In the genomic region with DNA sequence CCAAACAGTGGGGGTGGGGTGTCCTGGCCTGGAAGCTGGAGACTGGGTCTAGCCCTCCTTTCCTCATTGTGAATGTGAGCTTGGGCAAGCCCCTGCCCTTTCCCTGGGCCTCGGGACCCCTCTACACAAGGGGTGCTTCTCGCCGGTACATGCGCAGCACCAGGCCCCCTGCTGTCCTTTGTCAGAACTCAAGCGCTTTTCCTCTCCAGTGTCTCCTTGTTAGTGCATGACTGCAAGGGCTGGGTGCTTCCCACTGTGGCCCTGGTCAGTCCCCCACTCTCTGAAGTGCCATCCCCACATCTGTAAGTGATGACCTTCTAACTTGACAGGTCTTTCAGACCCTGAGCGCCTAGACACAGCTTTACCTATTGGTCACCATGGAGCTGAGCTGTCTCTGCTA, we compare ENCODE assay signal across 26 cellular contexts. TPM values are rescaled to one million over a fixed set of nuclear protein-coding genes. Genes with fewer than 3 reads are reported as not detected.
DNase-seq lines count a peak whose midpoint lies in the region; ATAC-seq, FAIRE-seq and TF ChIP-seq lines count a peak whose summit lies in the region.
"Had no signal": no experiment of that assay in that cellular context is flagged by ENCODE, and none has a peak within 500 bp of the region (broad histone marks: within the 10 kb centered on the region; RNA-seq: fewer than 3 reads in every experiment).

No MANE protein-coding gene starts in this region.

- DNase-seq in stimulated activated naive CD8-positive, alpha-beta T cell treated with anti-CD3 and anti-CD28 coated beads, Interleukin-15, Interleukin-2, amounts not matched to agents 100 U/mL and 50 U/mL, for 24 hours: no peak
- DNase-seq in natural killer cell (no peak), upper lobe of right lung (peak; percentile 41), HepG2 (ENCODE audit: low spot score) (no peak), AG08395 (ENCODE audit: low spot score) (no peak), GM12891 (ENCODE audit: insufficient read length, low spot score) (no peak)
- DNase-seq: activated effector memory CD4-positive, alpha-beta T cell treated with Interleukin-2 at 50 U/mL for 16 hours; CD8-positive, alpha-beta memory T cell; central memory CD4-positive, alpha-beta T cell; effector CD4-positive, alpha-beta T cell; foreskin melanocyte; H9; left ventricle myocardium superior; NCI-H1436; NCI-H524 treated with DMSO at 0.1 percent for 48 hours; SK-N-SH; stimulated activated CD4-positive, alpha-beta T cell treated with anti-CD3 and anti-CD28 coated beads, Interleukin-2, amount 100 ng/mL, for 24 hours; stimulated activated naive CD4-positive, alpha-beta T cell; T-helper 9 cell; tibial artery had no signal

- WGBS in HepG2 (ENCODE audit: low lambda C conversion rate): 92% methylated on average over 6 of the region's 6 CpGs

- TF ChIP-seq POLR2A in HepG2 (IDR thresholded peaks at IDR 0.05; ENCODE audit: insufficient read depth in 1 of 2, low read depth in 2 of 2, low read length in 2 of 2): no peak
- TF ChIP-seq POLR2A in GM12891 (IDR thresholded peaks at IDR 0.05; ENCODE audit: low read depth, low read length): no peak

- no peaks in the 10 kb centered on the region for H3K27me3 Mint-ChIP-seq in stimulated activated naive CD8-positive, alpha-beta T cell treated with anti-CD3 and anti-CD28 coated beads, Interleukin-15, Interleukin-2, amounts not matched to agents 100 ng/mL and 50 ng/mL, for 24 hours
- H3K27me3 Mint-ChIP-seq in brain: no peaks in the 10 kb centered on the region
- H3K27me3 Mint-ChIP-seq in natural killer cell (ENCODE audit: low read depth in 2 of 2): no peaks in the 10 kb centered on the region
- H3K27me3 Mint-ChIP-seq: CD8-positive, alpha-beta memory T cell; IgD-negative memory B cell had no signal

- CTCF ChIA-PET in HepG2 (lab: Yijun Ruan, JAX; ENCODE audit: low intra/inter-chr PET ratio, low total read pairs): no interaction called here

- peaks cover 16% of the 10 kb centered on the region for H3K36me3 Mint-ChIP-seq in stimulated activated naive CD8-positive, alpha-beta T cell treated with anti-CD3 and anti-CD28 coated beads, Interleukin-15, Interleukin-2, amounts not matched to agents 100 ng/mL and 50 ng/mL, for 24 hours (ENCODE audit: low read depth)
- no peaks in the 10 kb centered on the region for H3K36me3 Mint-ChIP-seq in brain
- peaks cover 14% of the 10 kb centered on the region for H3K36me3 Mint-ChIP-seq in natural killer cell

- H3K27me3 ChIP-seq in upper lobe of right lung: no peaks in the 10 kb centered on the region
- H3K27me3 ChIP-seq in HepG2 (ENCODE audit: control insufficient read depth in 1 of 2, insufficient read depth in 2 of 2, low read length in 2 of 2): no peaks in the 10 kb centered on the region
- H3K27me3 ChIP-seq: tibial artery had no signal

- H3K9me3 ChIP-seq in upper lobe of right lung: no peaks in the 10 kb centered on the region
- no peaks in the 10 kb centered on the region for H3K9me3 ChIP-seq in HepG2 (ENCODE audit: low read length)
- H3K9me3 ChIP-seq: SK-N-SH, tibial artery had no signal

- intact Hi-C loops in natural killer cell (cut with micrococcal nuclease): no loop called here
- intact Hi-C loops in upper lobe of right lung (cut with DNase I): no loop called here
- intact Hi-C loops in HepG2 (cut with micrococcal nuclease; ENCODE audit: unreplicated experiment): no loop called here

- in situ Hi-C loops in HepG2 (cut with HindIII; ENCODE audit: extremely low pct_ligation_motif_present, low pct_unique_long_range_greater_than_20kb): no loop called here

- no peaks in the 10 kb centered on the region for H4K20me1 ChIP-seq in HepG2 (ENCODE audit: insufficient read depth, low read length)

- H3K4me2 ChIP-seq in HepG2 (ENCODE audit: low read depth, low read length): no peak overlapping the region
- H3K4me2 ChIP-seq: SK-N-SH had no signal

- H3K4me3 ChIP-seq in upper lobe of right lung: no peak overlapping the region
- no peak overlapping the region for H3K4me3 ChIP-seq in HepG2 (replicated peaks in 1 of 3; ENCODE audit: insufficient read depth in 1 of 3, low read depth in 2 of 3, low read length in 3 of 3)
- H3K4me3 ChIP-seq: skin epidermis, tibial artery had no signal

- FAIRE-seq in HepG2 (lab: Jason Lieb, UNC) (no peak), GM12891 (lab: Jason Lieb, UNC) (no peak)

- no peaks in the 10 kb centered on the region for H3K9me3 Mint-ChIP-seq in stimulated activated naive CD8-positive, alpha-beta T cell treated with anti-CD3 and anti-CD28 coated beads, Interleukin-15, Interleukin-2, amounts not matched to agents 100 ng/mL and 50 ng/mL, for 24 hours
- H3K9me3 Mint-ChIP-seq in brain (no peaks in the 10 kb centered on the region), natural killer cell (no peaks in the 10 kb centered on the region)
- H3K9me3 Mint-ChIP-seq: CD8-positive, alpha-beta memory T cell; H9; IgD-negative memory B cell had no signal

- H3K36me3 ChIP-seq in upper lobe of right lung (peaks cover 5% of the 10 kb centered on the region), HepG2 (replicated peaks in 1 of 2; ENCODE audit: control insufficient read depth in 1 of 2, insufficient read depth in 2 of 2, low read length in 2 of 2) (no peaks in the 10 kb centered on the region; a peak in 1 of 5 replicates)
- H3K36me3 ChIP-seq: tibial artery had no signal

- POLR2A ChIA-PET in HepG2 (lab: Yijun Ruan, JAX): no interaction called here

- H3K4me3 Mint-ChIP-seq in stimulated activated naive CD8-positive, alpha-beta T cell treated with anti-CD3 and anti-CD28 coated beads, Interleukin-15, Interleukin-2, amounts not matched to agents 100 ng/mL and 50 ng/mL, for 24 hours: no peak overlapping the region
- H3K4me3 Mint-ChIP-seq in brain (no peak overlapping the region), natural killer cell (no peak overlapping the region)
- H3K4me3 Mint-ChIP-seq: CD8-positive, alpha-beta memory T cell; H9; IgD-negative memory B cell had no signal

- no peak overlapping the region for H2AFZ ChIP-seq in HepG2 (ENCODE audit: low read length)

- no TSS peak for BruUV-seq in HepG2 (replicated peaks; lab: Mats Ljungman, UMichigan)

- no peaks in the 10 kb centered on the region for H3K4me1 ChIP-seq in upper lobe of right lung
- H3K4me1 ChIP-seq in HepG2 (ENCODE audit: insufficient read depth, low read length): peaks cover 6% of the 10 kb centered on the region; the same call in 1 of the 2 replicates

- no peak for TF ChIP-seq CTCF in brain (conservative IDR thresholded peaks at IDR 0.05)
- TF ChIP-seq CTCF in natural killer cell (IDR thresholded peaks at IDR 0.05): no peak
- no peak for TF ChIP-seq CTCF in upper lobe of right lung (IDR thresholded peaks at IDR 0.05)
- TF ChIP-seq CTCF in HepG2 (CRISPR knock-in tag; IDR thresholded peaks at IDR 0.05): no peak

- peaks cover 29% of the 10 kb centered on the region for H3K4me1 Mint-ChIP-seq in stimulated activated naive CD8-positive, alpha-beta T cell treated with anti-CD3 and anti-CD28 coated beads, Interleukin-15, Interleukin-2, amounts not matched to agents 100 ng/mL and 50 ng/mL, for 24 hours (ENCODE audit: low read depth)
- H3K4me1 Mint-ChIP-seq in brain (peaks cover 31% of the 10 kb centered on the region), natural killer cell (peaks cover 54 to 68% of the 10 kb centered on the region in 2 donors)

- no peaks in the 10 kb centered on the region for H3K79me2 ChIP-seq in HepG2 (ENCODE audit: insufficient read depth, low read length)

- H3K9ac ChIP-seq in HepG2 (ENCODE audit: insufficient read depth, low read depth, low read length): no peak overlapping the region
- H3K9ac ChIP-seq: SK-N-SH had no signal

- ATAC-seq in stimulated activated naive CD8-positive, alpha-beta T cell treated with anti-CD3 and anti-CD28 coated beads, Interleukin-15, Interleukin-2, amounts not matched to agents 100 U/mL and 50 U/mL, for 24 hours: no peak
- no peak for ATAC-seq in natural killer cell
- no peak for ATAC-seq in upper lobe of right lung
- no peak for ATAC-seq in HepG2
- ATAC-seq: esophagus mucosa, left ventricle myocardium superior had no signal

- H3K27ac ChIP-seq in upper lobe of right lung (no peak overlapping the region), HepG2 (ENCODE audit: extremely low read length, insufficient read depth, low read length) (no peak overlapping the region)
- H3K27ac ChIP-seq: skin epidermis, tibial artery had no signal

- peak overlapping the region; percentile 38 for H3K27ac Mint-ChIP-seq in stimulated activated naive CD8-positive, alpha-beta T cell treated with anti-CD3 and anti-CD28 coated beads, Interleukin-15, Interleukin-2, amounts not matched to agents 100 ng/mL and 50 ng/mL, for 24 hours
- H3K27ac Mint-ChIP-seq in brain (peak overlapping the region in 4 of 5 experiments; percentile 43 to 75 (median 50)), natural killer cell (peak overlapping the region; percentile 70 to 88)
- H3K27ac Mint-ChIP-seq: H9 had no signal

- TF ChIP-seq EP300 in HepG2 (IDR thresholded peaks at IDR 0.05; ENCODE audit: low read depth in 2 of 2, low read length in 2 of 2) (no peak), HepG2 (CRISPR knock-in tag; IDR thresholded peaks at IDR 0.05; ENCODE audit: borderline replicate concordance) (no peak)

- TF ChIP-seq RAD21 in HepG2 (CRISPR knock-in tag; IDR thresholded peaks at IDR 0.05): no peak

RNA-seq across cellular contexts. Expression of a gene that starts 44.2 kb away (rescaled TPM):
- polyA plus RNA-seq in brain (ENCODE audit: insufficient read depth, low read depth, low replicate concordance) (3.1 TPM), HepG2 (2011; rRNA removed) (0.09 and 0.14 TPM in 2 replicates)
- total RNA-seq in natural killer cell (1 to 10 TPM in 2 of 3 donors, under 1 TPM in 1; 0.60 to 7.1 (median 4.4) TPM), upper lobe of right lung (1.7 TPM), HepG2 (2016; rRNA removed; fragmentation: Illumina TruSeq; extraction: Trizol) (0.09 TPM in 1 of 2 replicates, not detected in the other)
- 0.18 and 0.30 TPM in 2 replicates for total RNA-seq in HepG2 (2016; cell fraction: cytosol; rRNA removed; fragmentation: Illumina TruSeq; extraction: Trizol; ENCODE audit: low read depth)
- 0.04 TPM in 2 replicates for total RNA-seq in HepG2 (2016; cell fraction: insoluble cytoplasmic fraction; rRNA removed; fragmentation: Illumina TruSeq; extraction: Trizol)
- total RNA-seq in HepG2 (2016; cell fraction: membrane; rRNA removed; fragmentation: Illumina TruSeq; extraction: Trizol): 0.07 and 0.19 TPM in 2 replicates
- total RNA-seq in HepG2 (2016; cell fraction: nucleus; rRNA removed; fragmentation: Illumina TruSeq; extraction: Trizol): 0.12 and 0.28 TPM in 2 replicates
- polyA plus RNA-seq in HepG2 (2011; cell fraction: cytosol; rRNA removed): 0.15 and 0.30 TPM in 2 replicates
- 1.6 and 2.0 TPM in 2 replicates for polyA plus RNA-seq in HepG2 (2011; cell fraction: nucleus; rRNA removed)
- polyA plus RNA-seq in HepG2 (2012): 0.25 and 0.91 TPM in 2 replicates
- polyA plus RNA-seq in HepG2 (2016; cell fraction: cytosol; fragmentation: Illumina TruSeq; extraction: Trizol; ENCODE audit: low read depth): not detected in 2 replicates
- polyA plus RNA-seq in HepG2 (2016; cell fraction: insoluble cytoplasmic fraction; fragmentation: Illumina TruSeq; extraction: Trizol; ENCODE audit: low read depth): 0.07 TPM in 1 of 2 replicates, not detected in the other
- polyA plus RNA-seq in HepG2 (2016; cell fraction: membrane; fragmentation: Illumina TruSeq; extraction: Trizol; ENCODE audit: low read depth): not detected in 2 replicates
- polyA plus RNA-seq in HepG2 (2016; cell fraction: nucleus; fragmentation: Illumina TruSeq; extraction: Trizol; ENCODE audit: insufficient read depth, low read depth): 0.22 TPM in 1 of 2 replicates, not detected in the other
- polyA minus RNA-seq in HepG2 (2011; rRNA and poly(A)+ RNA removed; ENCODE audit: low replicate concordance): 0.30 and 1.6 TPM in 2 replicates
- polyA minus RNA-seq in HepG2 (2011; cell fraction: cytosol; rRNA and poly(A)+ RNA removed): 0.26 and 0.30 TPM in 2 replicates
- polyA minus RNA-seq in HepG2 (2011; cell fraction: nucleus; rRNA and poly(A)+ RNA removed): 0.37 and 0.90 TPM in 2 replicates
- polyA plus RNA-seq in GM12891 (2012; ENCODE audit: low read depth, missing spikeins): 0.99 TPM
- total RNA-seq: left ventricle myocardium superior, RPMI7951 had no signal

RNA-seq across cellular contexts. Expression of a gene that starts 50.0 kb away (rescaled TPM):
- polyA plus RNA-seq in brain (ENCODE audit: insufficient read depth, low read depth, low replicate concordance) (261 TPM), HepG2 (2011; rRNA removed) (28.7 and 31.2 TPM in 2 replicates)
- total RNA-seq in natural killer cell (1,000 to 10,000 TPM in 1 of 3 donors, 100 to 1,000 TPM in 2; 882 to 1,108 (median 986) TPM), upper lobe of right lung (206 TPM), HepG2 (2016; rRNA removed; fragmentation: Illumina TruSeq; extraction: Trizol) (10.5 and 15.1 TPM in 2 replicates)
- 23.1 and 32.6 TPM in 2 replicates for total RNA-seq in HepG2 (2016; cell fraction: cytosol; rRNA removed; fragmentation: Illumina TruSeq; extraction: Trizol; ENCODE audit: low read depth)
- 10.2 and 17.0 TPM in 2 replicates for total RNA-seq in HepG2 (2016; cell fraction: insoluble cytoplasmic fraction; rRNA removed; fragmentation: Illumina TruSeq; extraction: Trizol)
- total RNA-seq in HepG2 (2016; cell fraction: membrane; rRNA removed; fragmentation: Illumina TruSeq; extraction: Trizol): 35.4 and 40.2 TPM in 2 replicates
- 23.3 and 27.6 TPM in 2 replicates for total RNA-seq in HepG2 (2016; cell fraction: nucleus; rRNA removed; fragmentation: Illumina TruSeq; extraction: Trizol)
- polyA plus RNA-seq in HepG2 (2011; cell fraction: cytosol; rRNA removed): 12.0 and 12.7 TPM in 2 replicates
- polyA plus RNA-seq in HepG2 (2011; cell fraction: nucleus; rRNA removed): 124 and 138 TPM in 2 replicates
- polyA plus RNA-seq in HepG2 (2012): 29.8 and 33.6 TPM in 2 replicates
- polyA plus RNA-seq in HepG2 (2016; cell fraction: cytosol; fragmentation: Illumina TruSeq; extraction: Trizol; ENCODE audit: low read depth): 101 and 109 TPM in 2 replicates
- polyA plus RNA-seq in HepG2 (2016; cell fraction: insoluble cytoplasmic fraction; fragmentation: Illumina TruSeq; extraction: Trizol; ENCODE audit: low read depth): 23.4 and 35.8 TPM in 2 replicates
- 114 and 115 TPM in 2 replicates for polyA plus RNA-seq in HepG2 (2016; cell fraction: membrane; fragmentation: Illumina TruSeq; extraction: Trizol; ENCODE audit: low read depth)
- polyA plus RNA-seq in HepG2 (2016; cell fraction: nucleus; fragmentation: Illumina TruSeq; extraction: Trizol; ENCODE audit: insufficient read depth, low read depth): 87.0 and 99.6 TPM in 2 replicates
- 11.3 and 23.0 TPM in 2 replicates for polyA minus RNA-seq in HepG2 (2011; rRNA and poly(A)+ RNA removed; ENCODE audit: low replicate concordance)
- polyA minus RNA-seq in HepG2 (2011; cell fraction: cytosol; rRNA and poly(A)+ RNA removed): 13.0 and 14.0 TPM in 2 replicates
- polyA minus RNA-seq in HepG2 (2011; cell fraction: nucleus; rRNA and poly(A)+ RNA removed): 31.1 and 31.2 TPM in 2 replicates
- 181 TPM for polyA plus RNA-seq in GM12891 (2012; ENCODE audit: low read depth, missing spikeins)
